12 cellular contexts compared by ENCODE assay signal in genomic region chr12:51818567-51819300, GRCh38. TPM values are rescaled to one million over a fixed set of nuclear protein-coding genes. Genes with fewer than 3 reads are reported as not detected.
DNase-seq lines count a peak whose midpoint lies in the region; ATAC-seq and TF ChIP-seq lines count a peak whose summit lies in the region.
"Had no signal": no experiment of that assay in that cellular context is flagged by ENCODE, and none has a peak within 500 bp of the region (broad histone marks: within the 10 kb centered on the region; RNA-seq: fewer than 3 reads in every experiment).

No MANE protein-coding gene starts in this region.

- H3K23ac ChIP-seq in neuronal stem cell (ENCODE audit: low read depth, low read length, poor library complexity), result no peak overlapping the region

- no peak overlapping the region for H2BK12ac ChIP-seq in neuronal stem cell (ENCODE audit: low read length)

- no peak overlapping the region for H3K4ac ChIP-seq in neuronal stem cell (ENCODE audit: low read length)

- no peak overlapping the region for H4K91ac ChIP-seq in neuronal stem cell (ENCODE audit: low read depth, low read length, poor library complexity)

- H3K4me3 ChIP-seq in AG04449 (ENCODE audit: low read depth, low read length) (peak overlapping the region; percentile 20), adipocyte (ENCODE audit: low read length) (no peak overlapping the region), neuronal stem cell (ENCODE audit: low read length in 2 of 2) (no peak overlapping the region)

- no peak overlapping the region for H2AFZ ChIP-seq in neuronal stem cell (ENCODE audit: low read length)

- H2BK5ac ChIP-seq in neuronal stem cell (ENCODE audit: low read length), result no peak overlapping the region

- no peak overlapping the region for H3K9ac ChIP-seq in adipocyte (ENCODE audit: low read length)
- no peak overlapping the region for H3K9ac ChIP-seq in neuronal stem cell (ENCODE audit: low read depth, low read length, poor library complexity)

- peak; percentile 67 for DNase-seq in AG04449 (ENCODE audit: low read depth, low spot score)
- DNase-seq in H4 (ENCODE audit: low spot score), result peak; percentile 39
- peak; percentile 67 for DNase-seq in adipocyte (ENCODE audit: low read depth)
- DNase-seq in iris pigment epithelial cell (ENCODE audit: low read depth), result peak; percentile 76
- no peak for DNase-seq in GM10266 (ENCODE audit: extremely low spot score)
- DNase-seq in neuronal stem cell (ENCODE audit: low spot score), result no peak
- DNase-seq in hippocampal formation (lab: John Stamatoyannopoulos, UW), result no peak
- DNase-seq: activated CD4-positive, alpha-beta T cell treated with anti-CD3 and anti-CD28 coated beads, Interleukin-2, amount 10 ng/mL, durations not matched to agents 24 days and 14 days; activated effector memory CD4-positive, alpha-beta T cell treated with Interleukin-2 at 50 U/mL for 16 hours; central memory CD4-positive, alpha-beta T cell; NCI-H187 had no signal

- no peak for ATAC-seq in HG03097 (IDR thresholded peaks at IDR 0.05; ENCODE audit: low FRiP score, unreplicated experiment)

- no peak overlapping the region for H4K8ac ChIP-seq in neuronal stem cell (ENCODE audit: low read depth, low read length)

- no peak overlapping the region for H3K27ac ChIP-seq in neuronal stem cell (replicated peaks; ENCODE audit: low read length)

- POLR2A ChIA-PET in AG04449 (lab: Yijun Ruan, JAX), result interaction anchor here (0.6 kb wide), 1 partner anchor 469 kb away, joined by 3 read pairs; no protein-coding TSS in a partner anchor

- CTCF ChIA-PET in AG04449 (lab: Yijun Ruan, JAX), result interaction anchor here (1.0 to 2.8 kb wide), 9 partner anchors 19 to 399 kb away, joined by 3 to 23 read pairs (median 4); no protein-coding TSS in a partner anchor

- TF ChIP-seq CTCF in AG04449 (IDR thresholded peaks at IDR 0.05; ENCODE audit: insufficient read depth, low read length, missing control alignments), result no peak
- TF ChIP-seq CTCF in GM10266 (IDR thresholded peaks at IDR 0.05; ENCODE audit: control insufficient read depth, insufficient read depth, low read depth, missing control alignments), result no peak

- H3K4me2 ChIP-seq in neuronal stem cell (ENCODE audit: insufficient read depth, low read length, poor library complexity, severe bottlenecking), result no peak overlapping the region

- H2AK5ac ChIP-seq in neuronal stem cell (ENCODE audit: low read depth, low read length), result no peak overlapping the region

- peaks cover 11% of the 10 kb centered on the region for H3K4me1 ChIP-seq in adipocyte (ENCODE audit: control insufficient read depth, insufficient read depth, low read length)
- H3K4me1 ChIP-seq in neuronal stem cell (ENCODE audit: control insufficient read depth in 2 of 2, insufficient read depth in 1 of 2, low read depth in 1 of 2, low read length in 2 of 2), result peaks cover 0 to 7% of the 10 kb centered on the region in 2 donors

- H3K79me1 ChIP-seq in neuronal stem cell (ENCODE audit: low read depth, low read length), result peaks cover 5% of the 10 kb centered on the region

- H3K36me3 ChIP-seq in adipocyte (ENCODE audit: control insufficient read depth, insufficient read depth, low read length, severe bottlenecking) (no peaks in the 10 kb centered on the region), neuronal stem cell (replicated peaks in 1 of 2; ENCODE audit: control insufficient read depth in 2 of 2, insufficient read depth in 2 of 2, low read length in 2 of 2) (peaks cover 1 to 32% of the 10 kb centered on the region in 2 donors)

- H3K18ac ChIP-seq in neuronal stem cell (ENCODE audit: low read length), result no peak overlapping the region

- H2BK15ac ChIP-seq in neuronal stem cell (ENCODE audit: low read length), result no peak overlapping the region

- no peak overlapping the region for H2BK120ac ChIP-seq in neuronal stem cell (ENCODE audit: low read depth, low read length)

- no peaks in the 10 kb centered on the region for H3K27me3 ChIP-seq in adipocyte (replicated peaks; ENCODE audit: control insufficient read depth, insufficient read depth, low read length)
- H3K27me3 ChIP-seq in neuronal stem cell (ENCODE audit: control insufficient read depth in 3 of 3, insufficient read depth in 3 of 3, low read depth in 1 of 3, low read length in 3 of 3), result peaks cover 0 to 20% (median 3%) of the 10 kb centered on the region in 3 experiments

- H3K9me3 ChIP-seq in adipocyte (ENCODE audit: control insufficient read depth, low read length), result no peaks in the 10 kb centered on the region
- H3K9me3 ChIP-seq in neuronal stem cell (replicated peaks in 1 of 2; ENCODE audit: control insufficient read depth in 2 of 2, insufficient read depth in 1 of 2, low read depth in 1 of 2, low read length in 2 of 2), result no peaks in the 10 kb centered on the region

- H3K14ac ChIP-seq in neuronal stem cell (ENCODE audit: low read length), result no peak overlapping the region

- no CpG with 5 or more reads among the region's 4 CpGs for WGBS in neuronal stem cell (ENCODE audit: extremely low coverage in 2 of 2, insufficient read length in 2 of 2, insufficient replicate concordance in 1 of 2), 2 donors

RNA-seq across cellular contexts. Expression of gene FIGNL2, which starts 29.8 kb away (rescaled TPM):
- not detected in 2 replicates for total RNA-seq in H4 (2014; rRNA removed; shearing (Covaris generic))
- 28.1 TPM for polyA plus RNA-seq in neuronal stem cell (2013, experiment 1 of 2)
- 28.7 TPM for polyA plus RNA-seq in neuronal stem cell (2013, experiment 2 of 2)

Comparison
In these comparisons a context has a peak if more than half of its experiments do, and no peak if none do; other contexts are left out.
1. DNase-seq: peak in AG04449 (single experiment), H4 (single experiment), adipocyte (single experiment) and iris pigment epithelial cell (single experiment); none in GM10266 (single experiment), neuronal stem cell (single experiment) and hippocampal formation (0 of 2).